In genomic region chr7:76314042-76314721, GRCh38 we compare ENCODE assay signal across 1 cellular context.
TF ChIP-seq lines count a peak whose summit lies in the region.

No MANE protein-coding gene starts in this region.

TF ChIP-seq in HepG2, 621 proteins besides CTCF, POLR2A, EP300 and RAD21 (continued from another document and continues in another):
- TF ChIP-seq ZMYM2 (CRISPR knock-in tag; IDR thresholded peaks at IDR 0.05) (no peak; the same call in 1 of the 2 replicates), ASH2L (IDR thresholded peaks at IDR 0.05; ENCODE audit: insufficient read length, low read depth, low read length) (no peak), HIC2 (CRISPR knock-in tag; IDR thresholded peaks at IDR 0.05; ENCODE audit: low read depth) (no peak), ZNF230 (CRISPR knock-in tag; IDR thresholded peaks at IDR 0.05) (0 out of 2 replicates have a peak, but pooled peaks have one; percentile 23), THAP7 (CRISPR knock-in tag; IDR thresholded peaks at IDR 0.05) (0 out of 2 replicates have a peak, but pooled peaks have one; percentile 22), CREB3 (CRISPR knock-in tag; IDR thresholded peaks at IDR 0.05) (no peak), HMGXB4 (CRISPR knock-in tag; IDR thresholded peaks at IDR 0.05; ENCODE audit: borderline replicate concordance in 1 of 2, low read depth in 1 of 2) (peak; percentile 94 to 98), ZFP36L2 (CRISPR knock-in tag; IDR thresholded peaks at IDR 0.05) (0 out of 2 replicates have a peak, but pooled peaks have one; percentile 49), ZNF281 (CRISPR knock-in tag; IDR thresholded peaks at IDR 0.05; ENCODE audit: borderline replicate concordance) (peak; percentile 25; the same call in 1 of the 2 replicates), HOXA3 (CRISPR knock-in tag; IDR thresholded peaks at IDR 0.05) (peak; percentile 51; the same call in 1 of the 2 replicates), SP5 (CRISPR knock-in tag; IDR thresholded peaks at IDR 0.05; ENCODE audit: borderline replicate concordance, low read depth) (peak; percentile 79), FOSL2 (CRISPR knock-in tag; IDR thresholded peaks at IDR 0.05) (peak; percentile 75), ZNF724P (CRISPR knock-in tag; IDR thresholded peaks at IDR 0.05; ENCODE audit: borderline replicate concordance) (no peak), ZNF691 (CRISPR knock-in tag; IDR thresholded peaks at IDR 0.05; ENCODE audit: borderline replicate concordance, low read depth) (peak; percentile 75; the same call in 1 of the 2 replicates), ZNF512 (CRISPR knock-in tag; IDR thresholded peaks at IDR 0.05) (no peak), MAF1 (CRISPR knock-in tag; IDR thresholded peaks at IDR 0.05; ENCODE audit: borderline replicate concordance) (peak; percentile 76; the same call in 1 of the 2 replicates), ZNF644 (CRISPR knock-in tag; IDR thresholded peaks at IDR 0.05; ENCODE audit: low read depth) (no peak), DNMT3B (CRISPR knock-in tag; conservative IDR thresholded peaks at IDR 0.05) (no peak), ZNF280B (CRISPR knock-in tag; IDR thresholded peaks at IDR 0.05; ENCODE audit: borderline replicate concordance) (0 out of 2 replicates have a peak, but pooled peaks have one; percentile 58), ARID3A (IDR thresholded peaks at IDR 0.05; ENCODE audit: low read depth, low read length) (no peak), RELA (CRISPR knock-in tag; IDR thresholded peaks at IDR 0.05) (no peak), ZNF574 (CRISPR knock-in tag; IDR thresholded peaks at IDR 0.05) (peak; percentile 89), ZNF577 (CRISPR knock-in tag; IDR thresholded peaks at IDR 0.05; ENCODE audit: borderline replicate concordance, low read depth) (no peak), ZEB1 (IDR thresholded peaks at IDR 0.05; ENCODE audit: insufficient replicate concordance, low read depth) (no peak), ZNF703 (CRISPR knock-in tag; IDR thresholded peaks at IDR 0.05; ENCODE audit: borderline replicate concordance) (no peak), TBP (CRISPR knock-in tag; IDR thresholded peaks at IDR 0.05) (no peak), RERE (CRISPR knock-in tag; IDR thresholded peaks at IDR 0.05; ENCODE audit: low read depth) (no peak), HMG20B (CRISPR knock-in tag; conservative IDR thresholded peaks at IDR 0.05) (no peak), MEF2D (CRISPR knock-in tag; IDR thresholded peaks at IDR 0.05) (peak; percentile 47; the same call in 1 of the 2 replicates), ZIK1 (CRISPR knock-in tag; IDR thresholded peaks at IDR 0.05; ENCODE audit: borderline replicate concordance, low read depth) (peak; percentile 79; the same call in 1 of the 2 replicates)
